Comparison of ENCODE assay signal across 8 cellular contexts in the genomic region with DNA sequence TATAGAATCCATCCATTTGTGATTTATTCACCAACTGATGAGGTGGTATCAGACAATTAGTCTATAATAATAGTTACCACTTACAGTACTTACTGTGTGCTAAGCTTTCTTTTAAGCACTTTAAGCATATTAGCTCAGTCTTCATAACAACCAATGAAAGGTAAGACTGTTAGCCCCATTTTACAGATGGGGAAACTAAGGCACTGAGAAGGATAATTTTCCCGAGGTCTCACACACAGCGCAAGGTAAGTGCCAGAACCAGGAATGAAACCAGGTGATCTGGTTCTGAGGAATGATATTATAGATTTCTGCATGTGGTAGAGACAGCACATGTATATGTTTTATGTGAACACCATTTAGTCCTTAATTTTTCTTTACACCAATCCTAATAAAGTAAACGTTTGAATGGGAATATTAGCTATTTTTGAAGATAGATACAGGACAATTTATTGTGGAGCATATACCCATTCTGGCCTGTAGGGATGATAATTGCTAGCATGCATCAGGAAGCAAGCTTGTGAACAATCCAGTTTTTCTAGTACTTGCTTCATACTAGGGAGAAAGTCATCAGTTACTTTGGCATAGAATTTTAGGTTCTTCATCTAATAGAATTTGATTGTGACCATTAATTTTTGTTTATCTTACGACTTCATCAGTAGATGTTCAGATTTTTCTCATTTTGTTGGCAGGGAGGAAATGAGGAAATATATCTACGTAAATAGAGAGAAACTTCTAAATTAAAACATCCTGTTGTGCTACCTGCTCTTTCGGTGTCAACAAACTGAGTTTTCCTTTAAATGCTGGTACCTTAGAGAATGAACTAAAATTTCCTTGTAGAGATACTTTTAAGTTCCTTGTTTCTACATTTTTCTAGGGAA. TPM values are rescaled to one million over a fixed set of nuclear protein-coding genes. Genes with fewer than 3 reads are reported as not detected.
A peak's percentile ranks its signal among the peaks of the same experiment; 100 is the strongest.
DNase-seq lines count a peak whose midpoint lies in the region; ATAC-seq and TF ChIP-seq lines count a peak whose summit lies in the region.

No MANE protein-coding gene starts in this region.

- H3K4me1 ChIP-seq in transverse colon, result peaks cover 26 to 76% (median 62%) of the 10 kb centered on the region in 4 donors

- TF ChIP-seq EP300 in transverse colon (IDR thresholded peaks at IDR 0.05; ENCODE audit: low read depth), result no peak

- TF ChIP-seq CTCF in VCaP (conservative IDR thresholded peaks at IDR 0.05), result peak; percentile 69
- TF ChIP-seq CTCF in foreskin fibroblast (IDR thresholded peaks at IDR 0.05; ENCODE audit: low read depth, low read length), result peak; percentile 24
- TF ChIP-seq CTCF in transverse colon (IDR thresholded peaks at IDR 0.05), result peak in 4 of 5 experiments; percentile 26 to 48 (median 38)

- in situ Hi-C loops in transverse colon (cut with MboI; ENCODE audit: low pct_ligation_motif_present in 1 of 4, low pct_unique_long_range_greater_than_20kb in 1 of 4, low sequenced_read_pairs in 3 of 4), result no loop called here

- H3K36me3 Mint-ChIP-seq in activated naive CD4-positive, alpha-beta T cell treated with anti-CD3 and anti-CD28 coated beads for 36 hours (ENCODE audit: low read depth), result peaks cover 33% of the 10 kb centered on the region

- intact Hi-C loops in activated naive CD4-positive, alpha-beta T cell treated with anti-CD3 and anti-CD28 coated beads for 36 hours (cut with micrococcal nuclease), result loop anchor here (1.0 to 10.0 kb wide), 4 partner anchors 9 to 1434 kb away; a partner anchor contains a TSS
- intact Hi-C loops in transverse colon (cut with DNase I; ENCODE audit: low total_unique reads), result no loop called here

- peaks cover 66% of the 10 kb centered on the region for H3K4me1 Mint-ChIP-seq in activated naive CD4-positive, alpha-beta T cell treated with anti-CD3 and anti-CD28 coated beads for 36 hours (ENCODE audit: low read depth)

- H3K27ac ChIP-seq in VCaP (peak overlapping the region; percentile 97), transverse colon (peak overlapping the region in 1 of 4 donors; percentile 23)

- no peak for TF ChIP-seq POLR2A in transverse colon (IDR thresholded peaks at IDR 0.05)

- no peaks in the 10 kb centered on the region for H3K27me3 Mint-ChIP-seq in activated naive CD4-positive, alpha-beta T cell treated with anti-CD3 and anti-CD28 coated beads for 36 hours (ENCODE audit: low read depth)

- H3K4me3 ChIP-seq in foreskin fibroblast (ENCODE audit: low read depth in 1 of 2, low read length in 2 of 2) (peak overlapping the region; percentile 14), transverse colon (peak overlapping the region in 1 of 4 donors; percentile 93)

- no peak for DNase-seq in activated naive CD4-positive, alpha-beta T cell treated with anti-CD3 and anti-CD28 coated beads for 36 hours
- DNase-seq in activated naive CD4-positive, alpha-beta T cell treated with anti-CD3 and anti-CD28 coated beads, Interleukin-2, amount 50 U/mL, for 16 hours, result no peak
- peak in 1 of 2 donors; percentile 37 for DNase-seq in foreskin fibroblast
- DNase-seq in transverse colon, result no peak
- DNase-seq in KG1 (lab: John Stamatoyannopoulos, UW), result no peak
- DNase-seq in C1 segment of cervical spinal cord (lab: John Stamatoyannopoulos, UW), result no peak

- CTCF ChIA-PET in activated naive CD4-positive, alpha-beta T cell treated with anti-CD3 and anti-CD28 coated beads for 36 hours (lab: Charles Lee), result interaction anchor here (0.6 to 1.5 kb wide), 11 partner anchors 12 to 426 kb away, joined by 3 to 4 read pairs (median 3); no protein-coding TSS in a partner anchor

- 50 to 60% methylated on average over 6 of the region's 6 CpGs for WGBS in transverse colon (ENCODE audit: low coverage in 1 of 2), 2 donors

- peak overlapping the region; percentile 95 for H3K4me3 Mint-ChIP-seq in activated naive CD4-positive, alpha-beta T cell treated with anti-CD3 and anti-CD28 coated beads for 36 hours

- H3K36me3 ChIP-seq in transverse colon, result no peaks in the 10 kb centered on the region

- H3K9me3 Mint-ChIP-seq in activated naive CD4-positive, alpha-beta T cell treated with anti-CD3 and anti-CD28 coated beads for 36 hours, result peaks cover 2% of the 10 kb centered on the region

- ATAC-seq in GM19351 (IDR thresholded peaks at IDR 0.05; ENCODE audit: unreplicated experiment), result no peak

- H3K27me3 ChIP-seq in transverse colon, result no peaks in the 10 kb centered on the region

- H3K9me3 ChIP-seq in transverse colon, result no peaks in the 10 kb centered on the region

- H3K27ac Mint-ChIP-seq in activated naive CD4-positive, alpha-beta T cell treated with anti-CD3 and anti-CD28 coated beads for 36 hours, result peak overlapping the region; percentile 84

RNA-seq across cellular contexts. Expression of a gene that starts 3.0 kb away (rescaled TPM):
- total RNA-seq in activated naive CD4-positive, alpha-beta T cell treated with anti-CD3 and anti-CD28 coated beads for 36 hours, result 100 to 1,000 TPM; 245 to 260 TPM
- total RNA-seq in transverse colon, result 100 to 1,000 TPM in 2 of 4 donors, 10 to 100 TPM in 2; 73.2 to 170 (median 117) TPM

RNA-seq across cellular contexts. Expression of a gene that starts 21.4 kb away (rescaled TPM):
- total RNA-seq in activated naive CD4-positive, alpha-beta T cell treated with anti-CD3 and anti-CD28 coated beads for 36 hours, result 10 to 100 TPM; 71.0 to 72.8 TPM
- total RNA-seq in transverse colon, result 100 to 1,000 TPM in 1 of 4 donors, 10 to 100 TPM in 3; 12.0 to 112 (median 31.6) TPM
